ENCODE assay signal across 1 cellular context in the genomic region with DNA sequence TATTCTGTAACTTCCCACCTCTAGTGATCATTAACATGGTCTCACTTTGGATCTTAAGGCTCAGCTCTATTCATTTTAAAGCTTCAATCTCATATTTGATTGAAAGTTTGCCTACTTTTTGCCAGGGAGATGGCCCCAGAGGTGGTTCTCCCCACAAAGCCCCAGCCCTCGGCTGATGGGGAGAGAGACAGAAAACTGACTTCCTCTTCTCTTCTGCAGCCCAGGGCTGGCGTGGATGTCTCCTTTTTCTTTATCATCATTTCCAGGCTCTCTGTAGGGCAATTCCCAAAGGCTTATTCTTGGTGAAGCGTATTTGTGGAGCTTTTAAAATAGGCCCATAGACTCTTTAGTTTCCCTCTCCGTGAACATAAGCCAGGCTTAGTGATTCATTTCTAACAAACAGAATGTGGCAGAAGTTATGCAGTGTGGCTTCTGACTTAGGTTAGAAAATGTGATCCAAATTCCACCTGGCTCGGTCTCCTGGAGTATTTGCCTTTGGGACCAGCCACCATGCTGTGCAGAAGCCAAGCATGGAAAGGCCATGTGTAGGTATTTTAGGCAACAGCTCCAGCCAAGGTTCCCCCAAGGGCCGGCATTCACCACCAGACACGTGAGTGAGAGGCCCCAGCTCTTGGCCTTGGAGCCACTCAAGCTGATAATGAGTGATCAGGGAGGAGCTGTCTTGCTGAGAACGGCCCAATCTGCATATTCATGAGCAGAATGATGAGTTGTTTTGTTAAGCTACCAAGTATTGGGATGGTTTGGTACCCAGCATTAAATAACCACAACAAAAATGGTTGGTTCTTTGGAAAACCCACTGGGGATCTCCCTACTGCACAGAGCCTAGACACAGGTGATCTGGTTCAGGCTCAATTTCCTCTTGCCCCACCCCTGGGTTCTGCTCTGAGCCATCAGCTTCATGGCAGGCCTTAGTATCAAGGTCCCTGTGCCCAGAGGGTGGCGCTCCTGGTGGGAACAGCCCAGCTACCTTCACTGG.
TF ChIP-seq lines count a peak whose summit lies in the region.

No MANE protein-coding gene starts in this region.

TF ChIP-seq in K562, 482 proteins besides CTCF, POLR2A, EP300 and RAD21 (continued from another document):
- TF ChIP-seq, protein P1, sequence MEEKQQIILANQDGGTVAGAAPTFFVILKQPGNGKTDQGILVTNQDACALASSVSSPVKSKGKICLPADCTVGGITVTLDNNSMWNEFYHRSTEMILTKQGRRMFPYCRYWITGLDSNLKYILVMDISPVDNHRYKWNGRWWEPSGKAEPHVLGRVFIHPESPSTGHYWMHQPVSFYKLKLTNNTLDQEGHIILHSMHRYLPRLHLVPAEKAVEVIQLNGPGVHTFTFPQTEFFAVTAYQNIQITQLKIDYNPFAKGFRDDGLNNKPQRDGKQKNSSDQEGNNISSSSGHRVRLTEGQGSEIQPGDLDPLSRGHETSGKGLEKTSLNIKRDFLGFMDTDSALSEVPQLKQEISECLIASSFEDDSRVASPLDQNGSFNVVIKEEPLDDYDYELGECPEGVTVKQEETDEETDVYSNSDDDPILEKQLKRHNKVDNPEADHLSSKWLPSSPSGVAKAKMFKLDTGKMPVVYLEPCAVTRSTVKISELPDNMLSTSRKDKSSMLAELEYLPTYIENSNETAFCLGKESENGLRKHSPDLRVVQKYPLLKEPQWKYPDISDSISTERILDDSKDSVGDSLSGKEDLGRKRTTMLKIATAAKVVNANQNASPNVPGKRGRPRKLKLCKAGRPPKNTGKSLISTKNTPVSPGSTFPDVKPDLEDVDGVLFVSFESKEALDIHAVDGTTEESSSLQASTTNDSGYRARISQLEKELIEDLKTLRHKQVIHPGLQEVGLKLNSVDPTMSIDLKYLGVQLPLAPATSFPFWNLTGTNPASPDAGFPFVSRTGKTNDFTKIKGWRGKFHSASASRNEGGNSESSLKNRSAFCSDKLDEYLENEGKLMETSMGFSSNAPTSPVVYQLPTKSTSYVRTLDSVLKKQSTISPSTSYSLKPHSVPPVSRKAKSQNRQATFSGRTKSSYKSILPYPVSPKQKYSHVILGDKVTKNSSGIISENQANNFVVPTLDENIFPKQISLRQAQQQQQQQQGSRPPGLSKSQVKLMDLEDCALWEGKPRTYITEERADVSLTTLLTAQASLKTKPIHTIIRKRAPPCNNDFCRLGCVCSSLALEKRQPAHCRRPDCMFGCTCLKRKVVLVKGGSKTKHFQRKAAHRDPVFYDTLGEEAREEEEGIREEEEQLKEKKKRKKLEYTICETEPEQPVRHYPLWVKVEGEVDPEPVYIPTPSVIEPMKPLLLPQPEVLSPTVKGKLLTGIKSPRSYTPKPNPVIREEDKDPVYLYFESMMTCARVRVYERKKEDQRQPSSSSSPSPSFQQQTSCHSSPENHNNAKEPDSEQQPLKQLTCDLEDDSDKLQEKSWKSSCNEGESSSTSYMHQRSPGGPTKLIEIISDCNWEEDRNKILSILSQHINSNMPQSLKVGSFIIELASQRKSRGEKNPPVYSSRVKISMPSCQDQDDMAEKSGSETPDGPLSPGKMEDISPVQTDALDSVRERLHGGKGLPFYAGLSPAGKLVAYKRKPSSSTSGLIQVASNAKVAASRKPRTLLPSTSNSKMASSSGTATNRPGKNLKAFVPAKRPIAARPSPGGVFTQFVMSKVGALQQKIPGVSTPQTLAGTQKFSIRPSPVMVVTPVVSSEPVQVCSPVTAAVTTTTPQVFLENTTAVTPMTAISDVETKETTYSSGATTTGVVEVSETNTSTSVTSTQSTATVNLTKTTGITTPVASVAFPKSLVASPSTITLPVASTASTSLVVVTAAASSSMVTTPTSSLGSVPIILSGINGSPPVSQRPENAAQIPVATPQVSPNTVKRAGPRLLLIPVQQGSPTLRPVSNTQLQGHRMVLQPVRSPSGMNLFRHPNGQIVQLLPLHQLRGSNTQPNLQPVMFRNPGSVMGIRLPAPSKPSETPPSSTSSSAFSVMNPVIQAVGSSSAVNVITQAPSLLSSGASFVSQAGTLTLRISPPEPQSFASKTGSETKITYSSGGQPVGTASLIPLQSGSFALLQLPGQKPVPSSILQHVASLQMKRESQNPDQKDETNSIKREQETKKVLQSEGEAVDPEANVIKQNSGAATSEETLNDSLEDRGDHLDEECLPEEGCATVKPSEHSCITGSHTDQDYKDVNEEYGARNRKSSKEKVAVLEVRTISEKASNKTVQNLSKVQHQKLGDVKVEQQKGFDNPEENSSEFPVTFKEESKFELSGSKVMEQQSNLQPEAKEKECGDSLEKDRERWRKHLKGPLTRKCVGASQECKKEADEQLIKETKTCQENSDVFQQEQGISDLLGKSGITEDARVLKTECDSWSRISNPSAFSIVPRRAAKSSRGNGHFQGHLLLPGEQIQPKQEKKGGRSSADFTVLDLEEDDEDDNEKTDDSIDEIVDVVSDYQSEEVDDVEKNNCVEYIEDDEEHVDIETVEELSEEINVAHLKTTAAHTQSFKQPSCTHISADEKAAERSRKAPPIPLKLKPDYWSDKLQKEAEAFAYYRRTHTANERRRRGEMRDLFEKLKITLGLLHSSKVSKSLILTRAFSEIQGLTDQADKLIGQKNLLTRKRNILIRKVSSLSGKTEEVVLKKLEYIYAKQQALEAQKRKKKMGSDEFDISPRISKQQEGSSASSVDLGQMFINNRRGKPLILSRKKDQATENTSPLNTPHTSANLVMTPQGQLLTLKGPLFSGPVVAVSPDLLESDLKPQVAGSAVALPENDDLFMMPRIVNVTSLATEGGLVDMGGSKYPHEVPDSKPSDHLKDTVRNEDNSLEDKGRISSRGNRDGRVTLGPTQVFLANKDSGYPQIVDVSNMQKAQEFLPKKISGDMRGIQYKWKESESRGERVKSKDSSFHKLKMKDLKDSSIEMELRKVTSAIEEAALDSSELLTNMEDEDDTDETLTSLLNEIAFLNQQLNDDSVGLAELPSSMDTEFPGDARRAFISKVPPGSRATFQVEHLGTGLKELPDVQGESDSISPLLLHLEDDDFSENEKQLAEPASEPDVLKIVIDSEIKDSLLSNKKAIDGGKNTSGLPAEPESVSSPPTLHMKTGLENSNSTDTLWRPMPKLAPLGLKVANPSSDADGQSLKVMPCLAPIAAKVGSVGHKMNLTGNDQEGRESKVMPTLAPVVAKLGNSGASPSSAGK (IDR thresholded peaks at IDR 0.05): peak; percentile 61
- TF ChIP-seq SPI1 (IDR thresholded peaks at IDR 0.05; ENCODE audit: borderline replicate concordance, low read depth, low read length) (peak; percentile 77; the same call in 1 of the 2 replicates), BHLHE40 (IDR thresholded peaks at IDR 0.05; ENCODE audit: low read length) (peak; percentile 92), MYC (IDR thresholded peaks at IDR 0.05; ENCODE audit: low read depth, low read length) (peak; percentile 61; the same call in 1 of the 2 replicates), MYC (CRISPR knock-in tag; IDR thresholded peaks at IDR 0.05; ENCODE audit: borderline replicate concordance, low read depth) (no peak), ARID3B (CRISPR knock-in tag; IDR thresholded peaks at IDR 0.05; ENCODE audit: borderline replicate concordance) (no peak), SRF (CRISPR knock-in tag; IDR thresholded peaks at IDR 0.05) (peak in 1 of 2 experiments; percentile 36; a peak in 1 of 4 replicates), NEUROD1 (IDR thresholded peaks at IDR 0.05; ENCODE audit: borderline replicate concordance, low read depth, low read length, partially characterized antibody) (no peak), ARID1B (IDR thresholded peaks at IDR 0.05) (peak; percentile 13; the same call in 1 of the 2 replicates), CREM (IDR thresholded peaks at IDR 0.05; ENCODE audit: low read depth) (no peak), L3MBTL2 (IDR thresholded peaks at IDR 0.05) (peak; percentile 67), FOSL1 (tag; conservative IDR thresholded peaks at IDR 0.05) (0 out of 2 replicates have a peak, but pooled peaks have one; percentile 14), RCOR1 (IDR thresholded peaks at IDR 0.05; ENCODE audit: borderline replicate concordance in 1 of 2, low read depth in 2 of 2, low read length in 2 of 2) (0 out of 4 replicates have a peak, but pooled peaks of 1 of the 2 experiments have one; percentile 28), E2F6 (IDR thresholded peaks at IDR 0.05; ENCODE audit: borderline replicate concordance in 1 of 2, extremely low read depth in 1 of 2, insufficient read depth in 1 of 2, insufficient read length in 1 of 2, low read depth in 1 of 2, low read length in 1 of 2, poor library complexity in 1 of 2, severe bottlenecking in 1 of 2) (peak in 1 of 2 experiments; percentile 16), SMARCA4 (IDR thresholded peaks at IDR 0.05) (0 out of 2 replicates have a peak, but pooled peaks have one; percentile 13)
